ENCODE assay signal across 9 cellular contexts in genomic region chr12:87778065-87778464, GRCh38.
"Had no signal": no experiment of that assay in that cellular context is flagged by ENCODE, and none has a peak within 500 bp of the region (broad histone marks: within the 10 kb centered on the region; RNA-seq: fewer than 3 reads in every experiment).

No MANE protein-coding gene starts in this region.

- ATAC-seq: GM23338, HCT116, HepG2, K562 had no signal

- H3K27ac ChIP-seq: HL-60 had no signal

- DNase-seq: H7, HFFc6, KG1 had no signal

- H3K4me1 ChIP-seq: HAP-1 had no signal

- H3K36me3 ChIP-seq: HAP-1 had no signal

- H3K9me3 ChIP-seq: HAP-1 had no signal

- H3K4me3 ChIP-seq: GM23338, HAP-1, K562 had no signal

- H3K4me2 ChIP-seq: GM23338 had no signal

- H2AFZ ChIP-seq: GM23338 had no signal
